ENCODE assay signal across 12 cellular contexts in genomic region chr12:124539084-124540041, GRCh38. TPM values are rescaled to one million over a fixed set of nuclear protein-coding genes. Genes with fewer than 3 reads are reported as not detected.
DNase-seq lines count a peak whose midpoint lies in the region; ATAC-seq, FAIRE-seq and TF ChIP-seq lines count a peak whose summit lies in the region.
"Had no signal": no experiment of that assay in that cellular context is flagged by ENCODE, and none has a peak within 500 bp of the region (broad histone marks: within the 10 kb centered on the region; RNA-seq: fewer than 3 reads in every experiment).

No MANE protein-coding gene starts in this region.

- ATAC-seq in IMR-90 (ENCODE audit: low read depth) (no peak), HG03139 (IDR thresholded peaks at IDR 0.05; ENCODE audit: unreplicated experiment) (no peak), GM21619 (IDR thresholded peaks at IDR 0.05; ENCODE audit: unreplicated experiment) (no peak)
- no peak for ATAC-seq in activated CD8-positive, alpha-beta memory T cell treated with anti-CD3 and anti-CD28 coated beads, Interleukin-2, amount 10 ng/mL, durations not matched to agents 7 days and 5 days

- FAIRE-seq in H1 (lab: Jason Lieb, UNC) (no peak), RCC 7860 (lab: Jason Lieb, UNC) (no peak)

- H2BK12ac ChIP-seq in H1 (ENCODE audit: low read depth, low read length), result peak overlapping the region; percentile 4; the same call in 1 of the 2 replicates

- H3K79me1 ChIP-seq in IMR-90 (ENCODE audit: low read depth in 1 of 2, low read length in 2 of 2) (peaks cover 31 to 84% of the 10 kb centered on the region in 2 experiments), H1 (ENCODE audit: low read depth, low read length) (peaks cover 15% of the 10 kb centered on the region)

- H3K4me3 ChIP-seq in IMR-90 (ENCODE audit: insufficient read depth, low read depth, low read length), result no peak overlapping the region
- no peak overlapping the region for H3K4me3 ChIP-seq in H1 (ENCODE audit: extremely low read depth in 1 of 4, insufficient read depth in 2 of 4, low read depth in 3 of 4, low read length in 4 of 4)
- H3K4me3 ChIP-seq in osteoblast (ENCODE audit: insufficient read depth, low read length), result no peak overlapping the region
- H3K4me3 ChIP-seq: Peyer's patch had no signal

- 89% methylated on average over 7 of the region's 37 CpGs; no CpG with 5 or more reads in 1 of the 2 experiments for WGBS in IMR-90 (ENCODE audit: extremely low coverage in 2 of 2, insufficient read length in 1 of 2), 2 experiments
- 86% methylated on average over 37 of the region's 37 CpGs; no CpG with 5 or more reads in 1 of the 2 experiments for WGBS in H1 (ENCODE audit: extremely low coverage in 1 of 2, insufficient coverage in 1 of 2, insufficient read length in 1 of 2, insufficient replicate concordance in 2 of 2, low coverage in 1 of 2, low lambda C conversion rate in 2 of 2, missing lambda C conversion rate in 1 of 2), 2 experiments

- TF ChIP-seq POLR2A in IMR-90 (IDR thresholded peaks at IDR 0.05; ENCODE audit: low read depth, low read length), result no peak
- TF ChIP-seq POLR2A in H1 (IDR thresholded peaks at IDR 0.05; ENCODE audit: control extremely low read depth in 1 of 2, low read depth in 2 of 2, low read length in 2 of 2), result no peak

- TF ChIP-seq RAD21 in IMR-90 (IDR thresholded peaks at IDR 0.05; ENCODE audit: low read length), result no peak
- TF ChIP-seq RAD21 in H1 (IDR thresholded peaks at IDR 0.05 in 1 of 2, conservative IDR thresholded peaks at IDR 0.05 in 1 of 2; ENCODE audit: low read depth in 2 of 2, low read length in 2 of 2), result no peak

- H2BK15ac ChIP-seq in IMR-90 (ENCODE audit: low read depth, low read length) (no peak overlapping the region), H1 (ENCODE audit: low read length) (no peak overlapping the region; the same call in 1 of the 2 replicates)

- H4K8ac ChIP-seq in IMR-90 (ENCODE audit: low read depth in 2 of 2, low read length in 2 of 2), result no peak overlapping the region
- 0 out of 2 replicates have a peak overlapping the region, but pooled peaks have one; percentile 60 for H4K8ac ChIP-seq in H1 (ENCODE audit: extremely low read depth, insufficient read depth, low read length)

- no peaks in the 10 kb centered on the region for H3K27me3 Mint-ChIP-seq in CD14-positive monocyte (ENCODE audit: low read depth in 3 of 3)
- H3K27me3 Mint-ChIP-seq in activated CD8-positive, alpha-beta memory T cell treated with anti-CD3 and anti-CD28 coated beads, Interleukin-2, amount 10 ng/mL, durations not matched to agents 7 days and 5 days, result no peaks in the 10 kb centered on the region

- H3K4ac ChIP-seq in IMR-90 (ENCODE audit: low read depth, low read length) (peak overlapping the region; percentile 0), H1 (replicated peaks; ENCODE audit: insufficient read length, low read depth, low read length) (no peak overlapping the region)

- H3K36me3 ChIP-seq in IMR-90 (ENCODE audit: control insufficient read depth, insufficient read depth, low read length) (0 out of 2 replicates have a peak, but pooled peaks cover 5% of the 10 kb centered on the region), H1 (ENCODE audit: control insufficient read depth in 2 of 4, insufficient read depth in 4 of 4, low read length in 3 of 4) (no peaks in the 10 kb centered on the region; a peak in 2 of 8 replicates), osteoblast (ENCODE audit: insufficient read depth, low read length) (peaks cover 4% of the 10 kb centered on the region)
- H3K36me3 ChIP-seq: Peyer's patch had no signal

- H2BK120ac ChIP-seq in IMR-90 (ENCODE audit: low read depth, low read length) (no peak overlapping the region), H1 (replicated peaks; ENCODE audit: low read depth, low read length) (no peak overlapping the region)

- DNase-seq in CD14-positive monocyte (ENCODE audit: low spot score) (peak; percentile 38), IMR-90 (no peak), H1 (ENCODE audit: low read depth in 1 of 2, low spot score in 2 of 2) (no peak), osteoblast (ENCODE audit: insufficient read length, low spot score, missing footprints) (peak; percentile 80), RCC 7860 (ENCODE audit: low spot score) (no peak)
- no peak for DNase-seq in activated CD8-positive, alpha-beta memory T cell treated with anti-CD3 and anti-CD28 coated beads, Interleukin-2, amount 10 ng/mL, durations not matched to agents 7 days and 5 days
- DNase-seq: activated effector memory CD4-positive, alpha-beta T cell treated with Interleukin-2 at 50 U/mL for 16 hours; BE2C; NCI-H187 had no signal

- H2BK20ac ChIP-seq in IMR-90 (ENCODE audit: low read depth, low read length) (no peak overlapping the region), H1 (ENCODE audit: low read length) (peak overlapping the region; percentile 40; the same call in 1 of the 2 replicates)

- H2AFZ ChIP-seq in IMR-90 (replicated peaks; ENCODE audit: low read length, poor library complexity) (peak overlapping the region; percentile 2), H1 (ENCODE audit: low read length) (no peak overlapping the region), osteoblast (ENCODE audit: low read length) (no peak overlapping the region)

- peak overlapping the region in 6 of 7 donors; percentile 72 to 90 (median 80) for H3K27ac Mint-ChIP-seq in CD14-positive monocyte
- no peak overlapping the region for H3K27ac Mint-ChIP-seq in activated CD8-positive, alpha-beta memory T cell treated with anti-CD3 and anti-CD28 coated beads, Interleukin-2, amount 10 ng/mL, durations not matched to agents 7 days and 5 days

- H3K4me2 ChIP-seq in IMR-90 (ENCODE audit: low read depth, low read length) (no peak overlapping the region), H1 (ENCODE audit: insufficient read depth in 1 of 2, low read depth in 2 of 2, low read length in 2 of 2) (no peak overlapping the region), osteoblast (ENCODE audit: insufficient read depth, low read length) (no peak overlapping the region)

- H2BK5ac ChIP-seq in IMR-90 (ENCODE audit: low read depth, low read length, poor library complexity, severe bottlenecking) (peak overlapping the region; percentile 16), H1 (ENCODE audit: low read depth, low read length) (peak overlapping the region; percentile 14)

- no TSS peak for BruUV-seq in IMR-90 (replicated peaks; lab: Mats Ljungman, UMichigan)

- no peaks in the 10 kb centered on the region for H3K23me2 ChIP-seq in H1 (ENCODE audit: low read depth, low read length)

- TF ChIP-seq EP300 in H1 (IDR thresholded peaks at IDR 0.05; ENCODE audit: borderline replicate concordance in 1 of 2, low read depth in 2 of 2, low read length in 2 of 2), result no peak

- dilution Hi-C loops in IMR-90 (cut with HindIII; ENCODE audit: low sequenced_read_pairs, unreplicated experiment), result no loop called here

- POLR2A ChIA-PET in IMR-90 (lab: Charles Lee; ENCODE audit: unreplicated experiment), result no interaction called here
- POLR2A ChIA-PET in H1 (lab: Charles Lee; ENCODE audit: partially characterized antibody), result interaction anchor here (0.8 to 1.3 kb wide), 8 partner anchors 13 to 40 kb away, joined by 3 to 6 read pairs (median 4); no protein-coding TSS in a partner anchor

- H3K14ac ChIP-seq in IMR-90 (replicated peaks; ENCODE audit: low read depth, low read length) (no peak overlapping the region; the same call in 1 of the 2 replicates), H1 (ENCODE audit: insufficient read length) (no peak overlapping the region)

- no peaks in the 10 kb centered on the region for H3K27me3 ChIP-seq in IMR-90 (ENCODE audit: control insufficient read depth, insufficient read depth, low read length)
- no peaks in the 10 kb centered on the region for H3K27me3 ChIP-seq in H1 (replicated peaks in 1 of 4; ENCODE audit: control insufficient read depth in 3 of 4, extremely low read depth in 1 of 4, insufficient read depth in 3 of 4, low read length in 3 of 4)
- no peaks in the 10 kb centered on the region for H3K27me3 ChIP-seq in osteoblast (ENCODE audit: insufficient read depth, low read length)
- H3K27me3 ChIP-seq: BE2C, Peyer's patch had no signal

- H3K9me3 ChIP-seq in IMR-90 (ENCODE audit: control insufficient read depth, insufficient read depth, low read length) (0 out of 2 replicates have a peak, but pooled peaks cover 2% of the 10 kb centered on the region), H1 (ENCODE audit: insufficient read depth in 2 of 2, low read depth in 1 of 2, low read length in 1 of 2) (no peaks in the 10 kb centered on the region), osteoblast (ENCODE audit: low read depth, low read length) (no peaks in the 10 kb centered on the region)
- H3K9me3 ChIP-seq: BE2C, Peyer's patch had no signal

- peak overlapping the region; percentile 84; the same call in 1 of the 2 replicates for H2AK5ac ChIP-seq in IMR-90 (ENCODE audit: low read depth, low read length)
- peak overlapping the region; percentile 4; the same call in 1 of the 2 replicates for H2AK5ac ChIP-seq in H1 (ENCODE audit: low read depth, low read length)

- H3K9ac ChIP-seq in IMR-90 (ENCODE audit: low read depth, low read length) (no peak overlapping the region), H1 (replicated peaks in 1 of 4; ENCODE audit: extremely low read depth in 1 of 4, low read depth in 3 of 4, low read length in 3 of 4) (no peak overlapping the region)

- H4K5ac ChIP-seq in IMR-90 (ENCODE audit: low read depth, low read length) (no peak overlapping the region), H1 (ENCODE audit: insufficient read length, low read depth, low read length) (no peak overlapping the region)

- CTCF ChIA-PET in IMR-90 (lab: Yijun Ruan, JAX) (no interaction called here), H1 (lab: Charles Lee; ENCODE audit: partially characterized antibody) (interaction anchor here (0.8 to 3.3 kb wide), 8 partner anchors 11 to 226 kb away, joined by 3 to 17 read pairs (median 5); no protein-coding TSS in a partner anchor)
- CTCF ChIA-PET in activated CD8-positive, alpha-beta memory T cell treated with anti-CD3 and anti-CD28 coated beads, Interleukin-2, amount 10 ng/mL, durations not matched to agents 7 days and 5 days (lab: Charles Lee), result no interaction called here

- H3K23ac ChIP-seq in IMR-90 (ENCODE audit: low read depth, low read length), result no peak overlapping the region
- no peak overlapping the region for H3K23ac ChIP-seq in H1 (ENCODE audit: insufficient read length)

- peaks cover 90% of the 10 kb centered on the region for H4K20me1 ChIP-seq in IMR-90 (ENCODE audit: insufficient read depth, low read length)
- H4K20me1 ChIP-seq in H1 (replicated peaks in 1 of 2; ENCODE audit: control insufficient read depth in 1 of 2, insufficient read depth in 2 of 2, low read length in 2 of 2), result peaks cover 37 to 52% of the 10 kb centered on the region in 2 experiments
- H4K20me1 ChIP-seq in osteoblast (ENCODE audit: insufficient read depth, low read length), result peaks cover 79% of the 10 kb centered on the region

- in situ Hi-C loops in IMR-90 (cut with MboI; ENCODE audit: low sequenced_read_pairs), result no loop called here

- peaks cover 40% of the 10 kb centered on the region for H3K9me1 ChIP-seq in IMR-90 (ENCODE audit: insufficient read depth, low read length)

- TF ChIP-seq CTCF in CD14-positive monocyte (IDR thresholded peaks at IDR 0.05) (no peak), IMR-90 (conservative IDR thresholded peaks at IDR 0.05; ENCODE audit: low read depth, low read length) (no peak), H1 (IDR thresholded peaks at IDR 0.05; ENCODE audit: control extremely low read depth in 1 of 3, insufficient read depth in 1 of 3, low read depth in 1 of 3, low read length in 3 of 3) (no peak), osteoblast (IDR thresholded peaks at IDR 0.05; ENCODE audit: extremely low read depth, low read depth, low read length) (no peak)

- peak overlapping the region in 1 of 2 donors; percentile 19 for H3K4me3 Mint-ChIP-seq in CD14-positive monocyte
- H3K4me3 Mint-ChIP-seq in activated CD8-positive, alpha-beta memory T cell treated with anti-CD3 and anti-CD28 coated beads, Interleukin-2, amount 10 ng/mL, durations not matched to agents 7 days and 5 days, result no peak overlapping the region

- intact Hi-C loops in CD14-positive monocyte (cut with micrococcal nuclease), result loop anchor here in 1 of 2 donors (10.0 kb wide), 1 partner anchor 75 kb away; no protein-coding TSS in a partner anchor
- intact Hi-C loops in IMR-90 (cut with micrococcal nuclease), result no loop called here

- H3K79me2 ChIP-seq in H1 (ENCODE audit: control insufficient read depth in 1 of 2, insufficient read depth in 2 of 2, low read length in 2 of 2) (peaks cover 52 to 88% of the 10 kb centered on the region in 2 experiments), osteoblast (ENCODE audit: insufficient read depth, low read length) (peaks cover 87% of the 10 kb centered on the region)

- peaks cover 17 to 31% of the 10 kb centered on the region in 2 donors for H3K36me3 Mint-ChIP-seq in CD14-positive monocyte
- H3K36me3 Mint-ChIP-seq in activated CD8-positive, alpha-beta memory T cell treated with anti-CD3 and anti-CD28 coated beads, Interleukin-2, amount 10 ng/mL, durations not matched to agents 7 days and 5 days, result no peaks in the 10 kb centered on the region

- peaks cover 0 to 2% (median 0%) of the 10 kb centered on the region in 7 donors for H3K9me3 Mint-ChIP-seq in CD14-positive monocyte
- H3K9me3 Mint-ChIP-seq in activated CD8-positive, alpha-beta memory T cell treated with anti-CD3 and anti-CD28 coated beads, Interleukin-2, amount 10 ng/mL, durations not matched to agents 7 days and 5 days (ENCODE audit: low read depth), result no peaks in the 10 kb centered on the region

- H3K27ac ChIP-seq in IMR-90 (ENCODE audit: insufficient read depth, low read length) (no peak overlapping the region), H1 (ENCODE audit: low read depth, low read length) (peak overlapping the region; percentile 64; the same call in 1 of the 2 replicates), osteoblast (ENCODE audit: low read depth, low read length) (no peak overlapping the region)

- H3K4me1 Mint-ChIP-seq in CD14-positive monocyte, result peaks cover 57% of the 10 kb centered on the region
- peaks cover 15% of the 10 kb centered on the region for H3K4me1 Mint-ChIP-seq in activated CD8-positive, alpha-beta memory T cell treated with anti-CD3 and anti-CD28 coated beads, Interleukin-2, amount 10 ng/mL, durations not matched to agents 7 days and 5 days

- peak overlapping the region; percentile 82 for H2AK9ac ChIP-seq in IMR-90 (replicated peaks; ENCODE audit: low read depth, low read length, poor library complexity)

- H3K4me1 ChIP-seq in IMR-90 (ENCODE audit: control insufficient read depth, insufficient read depth, low read length), result peaks cover 49% of the 10 kb centered on the region
- H3K4me1 ChIP-seq in H1 (replicated peaks in 1 of 4; ENCODE audit: control insufficient read depth in 3 of 4, insufficient read depth in 4 of 4, low read length in 3 of 4), result peaks cover 0 to 36% (median 15%) of the 10 kb centered on the region in 4 experiments; a peak in 6 of 7 replicates
- peaks cover 25% of the 10 kb centered on the region for H3K4me1 ChIP-seq in osteoblast (ENCODE audit: insufficient read depth, low read length)

- H3K56ac ChIP-seq in IMR-90 (ENCODE audit: extremely low read depth, insufficient read depth, low read length) (no peak overlapping the region), H1 (replicated peaks; ENCODE audit: insufficient read length, low read depth, low read length) (no peak overlapping the region)

- H3K18ac ChIP-seq in IMR-90 (ENCODE audit: low read depth, low read length) (no peak overlapping the region), H1 (ENCODE audit: extremely low read depth, low read length) (peak overlapping the region; percentile 71; the same call in 1 of the 2 replicates)

- H4K91ac ChIP-seq in IMR-90 (ENCODE audit: insufficient read depth, low read depth, low read length) (no peak overlapping the region), H1 (replicated peaks; ENCODE audit: insufficient read length, low read length) (no peak overlapping the region)

RNA-seq across cellular contexts. Expression of gene NCOR2, which starts 28.0 kb away (rescaled TPM):
- 1 to 10 TPM; 4.7 to 5.5 TPM for polyA plus RNA-seq in CD14-positive monocyte
- 12.9 and 15.3 TPM in 2 replicates for total RNA-seq in IMR-90 (2012; rRNA removed)
- 40.8 and 50.2 TPM in 2 replicates for polyA plus RNA-seq in IMR-90 (2012; rRNA removed)
- 55.0 and 56.1 TPM in 2 replicates for polyA plus RNA-seq in IMR-90 (2012; cell fraction: cytosol; rRNA removed)
- 151 and 276 TPM in 2 replicates for polyA plus RNA-seq in IMR-90 (2012; cell fraction: nucleus; rRNA removed; ENCODE audit: low replicate concordance)
- 275 TPM in 2 replicates for total RNA-seq in H1 (2021; fragmentation: NEBNext Ultra II Directional; extraction: Animal tissue kit (Norgen Biotek cat#: 25700))
- polyA plus RNA-seq in H1 (2011; rRNA removed), result 14.8 and 25.3 TPM in 2 replicates
- 13.5 TPM for polyA plus RNA-seq in H1 (2011; cell fraction: cytosol; rRNA removed)
- polyA plus RNA-seq in H1 (2011; cell fraction: nucleus; rRNA removed), result 54.3 TPM
- polyA plus RNA-seq in H1 (2012, experiment 1 of 2), result 125 to 153 TPM (median 138 TPM) in 4 replicates
- polyA plus RNA-seq in H1 (2012, experiment 2 of 2), result 70.3 TPM
- polyA plus RNA-seq in H1 (2013, experiment 1 of 2), result 103 TPM
- polyA plus RNA-seq in H1 (2013, experiment 2 of 2), result 111 TPM
- 28.8 and 30.2 TPM in 2 replicates for polyA minus RNA-seq in H1 (2011; rRNA and poly(A)+ RNA removed)
- polyA minus RNA-seq in H1 (2011; cell fraction: cytosol; rRNA and poly(A)+ RNA removed), result 93.4 TPM
- polyA minus RNA-seq in H1 (2011; cell fraction: nucleus; rRNA and poly(A)+ RNA removed), result 81.3 TPM
- total RNA-seq in osteoblast, result 45.2 and 47.1 TPM in 2 replicates
- 10 to 100 TPM; 84.6 to 99.4 TPM for total RNA-seq in activated CD8-positive, alpha-beta memory T cell treated with anti-CD3 and anti-CD28 coated beads, Interleukin-2, amount 10 ng/mL, durations not matched to agents 7 days and 5 days

Comparison
In these comparisons a context has a peak if more than half of its experiments do, and no peak if none do; other contexts are left out.
1. DNase-seq: peak in CD14-positive monocyte (single experiment) and osteoblast (single experiment); none in IMR-90 (single experiment), H1 (0 of 2), RCC 7860 (single experiment) and activated CD8-positive, alpha-beta memory T cell treated with anti-CD3 and anti-CD28 coated beads, Interleukin-2, amount 10 ng/mL, durations not matched to agents 7 days and 5 days (single experiment).